ENCODE assay signal across 11 cellular contexts in genomic region chr4:77045490-77045889, GRCh38. TPM values are rescaled to one million over a fixed set of nuclear protein-coding genes. Genes with fewer than 3 reads are reported as not detected.
A peak's percentile ranks its signal among the peaks of the same experiment; 100 is the strongest.
DNase-seq lines count a peak whose midpoint lies in the region; TF ChIP-seq lines count a peak whose summit lies in the region.
"Had no signal": no experiment of that assay in that cellular context is flagged by ENCODE, and none has a peak within 500 bp of the region (broad histone marks: within the 10 kb centered on the region; RNA-seq: fewer than 3 reads in every experiment).

No MANE protein-coding gene starts in this region.

- POLR2A ChIA-PET in AG04449 (lab: Yijun Ruan, JAX) (interaction anchor here (0.6 to 1.8 kb wide), 2 partner anchors 96 to 1425 kb away, joined by 4 to 5 read pairs; partner anchors contain the start of gene SEPTIN11), RWPE1 (lab: Yijun Ruan, JAX; ENCODE audit: low non-redundant PET) (no interaction called here)

- DNase-seq in AG04449 (ENCODE audit: low read depth, low spot score) (no peak), HFF-Myc (ENCODE audit: extremely low read depth, low read depth) (no peak), astrocyte of the spinal cord (ENCODE audit: low read depth, low spot score) (peak; percentile 45), left kidney (ENCODE audit: low read depth, low spot score) (peak; percentile 50), RWPE1 (ENCODE audit: low spot score) (no peak), COLO829 (ENCODE audit: low spot score) (no peak), H4 (ENCODE audit: low spot score) (no peak)
- no peak for DNase-seq in activated effector memory CD4-positive, alpha-beta T cell treated with Interleukin-2 at 50 U/mL for 16 hours
- DNase-seq: activated naive CD4-positive, alpha-beta T cell treated with anti-CD3 and anti-CD28 coated beads, Interleukin-2, amount 10 ng/mL, durations not matched to agents 7 days and 5 days; CD8-positive, alpha-beta memory T cell; left colon had no signal

- CTCF ChIA-PET in AG04449 (lab: Yijun Ruan, JAX), result interaction anchor here (0.7 to 3.6 kb wide), 24 partner anchors 8 to 609 kb away, joined by 3 to 46 read pairs (median 4); no protein-coding TSS in a partner anchor
- CTCF ChIA-PET in RWPE1 (lab: Yijun Ruan, JAX), result interaction anchor here (0.6 to 1.1 kb wide), 9 partner anchors 8 to 1076 kb away, joined by 3 to 9 read pairs (median 4); no protein-coding TSS in a partner anchor

- in situ Hi-C loops in astrocyte of the spinal cord (cut with HindIII; ENCODE audit: low sequenced_read_pairs), result no loop called here

- H3K27ac ChIP-seq in RWPE1, result no peak overlapping the region

- peak; percentile 17 for TF ChIP-seq CTCF in AG04449 (IDR thresholded peaks at IDR 0.05; ENCODE audit: insufficient read depth, low read length, missing control alignments)
- peak; percentile 3 for TF ChIP-seq CTCF in HFF-Myc (IDR thresholded peaks at IDR 0.05; ENCODE audit: low read depth, low read length, missing control alignments)
- peak; percentile 36 for TF ChIP-seq CTCF in astrocyte of the spinal cord (IDR thresholded peaks at IDR 0.05; ENCODE audit: low read depth, low read length)
- no peak for TF ChIP-seq CTCF in RWPE1 (conservative IDR thresholded peaks at IDR 0.05; ENCODE audit: low read depth)

- H3K4me3 ChIP-seq in AG04449 (ENCODE audit: low read depth, low read length), result no peak overlapping the region
- no peak overlapping the region for H3K4me3 ChIP-seq in HFF-Myc (replicated peaks; ENCODE audit: low read depth, low read length)
- H3K4me3 ChIP-seq in astrocyte of the spinal cord (ENCODE audit: low read depth, low read length), result no peak overlapping the region

RNA-seq across cellular contexts. Expression of gene CCNI, which starts 30.3 kb away (rescaled TPM):
- total RNA-seq in H4 (2014; rRNA removed; shearing (Covaris generic)), result 108 and 133 TPM in 2 replicates

Comparison
In these comparisons a context has a peak if more than half of its experiments do, and no peak if none do; other contexts are left out.
1. DNase-seq: peak in astrocyte of the spinal cord (single experiment) and left kidney (single experiment); none in AG04449 (single experiment), HFF-Myc (single experiment), RWPE1 (single experiment), activated effector memory CD4-positive, alpha-beta T cell treated with Interleukin-2 at 50 U/mL for 16 hours (single experiment), COLO829 (single experiment) and H4 (single experiment).